In genomic region chr16:1398826-1399581, GRCh38 we compare ENCODE assay signal across 27 cellular contexts. TPM values are rescaled to one million over a fixed set of nuclear protein-coding genes. Genes with fewer than 3 reads are reported as not detected.
DNase-seq lines count a peak whose midpoint lies in the region; ATAC-seq, FAIRE-seq and TF ChIP-seq lines count a peak whose summit lies in the region.
"Had no signal": no experiment of that assay in that cellular context is flagged by ENCODE, and none has a peak within 500 bp of the region (broad histone marks: within the 10 kb centered on the region; RNA-seq: fewer than 3 reads in every experiment).

No MANE protein-coding gene starts in this region.

- peak overlapping the region; percentile 5 for H3K27ac Mint-ChIP-seq in activated CD4-positive, alpha-beta T cell treated with anti-CD3 and anti-CD28 coated beads, Interleukin-2, amount 10 ng/mL, durations not matched to agents 7 days and 5 days
- H3K27ac Mint-ChIP-seq in activated CD4-positive, alpha-beta T cell treated with anti-CD3 and anti-CD28 coated beads for 36 hours = no peak overlapping the region
- H3K27ac Mint-ChIP-seq in nephron progenitor cell = peak overlapping the region; percentile 54
- H3K27ac Mint-ChIP-seq: CD4-positive, alpha-beta T cell; HFFc6 had no signal

- H3K4me2 ChIP-seq in BLaER1 treated with 17β-estradiol and CSF1 and Interleukin-3, amounts not matched to agents 10 nM and 100 nM = peak overlapping the region in 5 of 11 experiments; percentile 24 to 56 (median 36); a peak in 9 of 22 replicates
- H3K4me2 ChIP-seq in K562 (ENCODE audit: insufficient read depth, low read length) (no peak overlapping the region), mammary epithelial cell (ENCODE audit: insufficient read depth, low read depth, low read length) (no peak overlapping the region)

- BruUV-seq in K562 (replicated peaks; lab: Mats Ljungman, UMichigan) = no TSS peak
- BruUV-seq in mammary epithelial cell (replicated peaks; lab: Mats Ljungman, UMichigan) = no TSS peak

- H3K4me1 ChIP-seq in BLaER1 treated with 17β-estradiol and CSF1 and Interleukin-3, amounts not matched to agents 10 nM and 100 nM = peaks cover 0 to 21% (median 11%) of the 10 kb centered on the region in 10 experiments; a peak in 13 of 20 replicates
- H3K4me1 ChIP-seq in K562 (replicated peaks in 1 of 2; ENCODE audit: control insufficient read depth in 2 of 2, insufficient read depth in 2 of 2, low read length in 2 of 2) (peaks cover 0 to 42% of the 10 kb centered on the region in 2 experiments; a peak in 2 of 5 replicates), vagina (no peaks in the 10 kb centered on the region), mammary epithelial cell (ENCODE audit: insufficient read depth, low read length) (no peaks in the 10 kb centered on the region)
- H3K4me1 ChIP-seq: HAP-1, Peyer's patch had no signal

- no peak overlapping the region for H3K4me3 Mint-ChIP-seq in activated CD4-positive, alpha-beta T cell treated with anti-CD3 and anti-CD28 coated beads, Interleukin-2, amount 10 ng/mL, durations not matched to agents 7 days and 5 days
- no peak overlapping the region for H3K4me3 Mint-ChIP-seq in activated CD4-positive, alpha-beta T cell treated with anti-CD3 and anti-CD28 coated beads for 36 hours
- no peak overlapping the region for H3K4me3 Mint-ChIP-seq in nephron progenitor cell
- H3K4me3 Mint-ChIP-seq: CD4-positive, alpha-beta T cell; HFFc6 had no signal

- no peaks in the 10 kb centered on the region for H3K9me3 ChIP-seq in BLaER1 treated with 17β-estradiol and CSF1 and Interleukin-3, amounts not matched to agents 10 nM and 100 nM (replicated peaks in 1 of 11)
- no peaks in the 10 kb centered on the region for H3K9me3 ChIP-seq in K562 (replicated peaks; ENCODE audit: control insufficient read depth, insufficient read depth, low read depth, low read length)
- no peaks in the 10 kb centered on the region for H3K9me3 ChIP-seq in vagina
- no peaks in the 10 kb centered on the region for H3K9me3 ChIP-seq in mammary epithelial cell (replicated peaks; ENCODE audit: insufficient read depth, low read length)
- H3K9me3 ChIP-seq: HAP-1, Peyer's patch had no signal

- H3K27me3 ChIP-seq in BLaER1 treated with 17β-estradiol and CSF1 and Interleukin-3, amounts not matched to agents 10 nM and 100 nM = no peaks in the 10 kb centered on the region
- no peaks in the 10 kb centered on the region for H3K27me3 ChIP-seq in K562 (ENCODE audit: control insufficient read depth in 2 of 2, insufficient read depth in 2 of 2, low read length in 2 of 2)
- no peaks in the 10 kb centered on the region for H3K27me3 ChIP-seq in vagina
- H3K27me3 ChIP-seq in mammary epithelial cell (ENCODE audit: insufficient read depth, low read length) = no peaks in the 10 kb centered on the region
- H3K27me3 ChIP-seq: Peyer's patch had no signal

- no peak overlapping the region for H3K27ac ChIP-seq in BLaER1 treated with 17β-estradiol and CSF1 and Interleukin-3, amounts not matched to agents 10 nM and 100 nM
- no peak overlapping the region for H3K27ac ChIP-seq in K562 (ENCODE audit: extremely low read depth, low read depth, low read length)
- H3K27ac ChIP-seq in vagina = no peak overlapping the region
- no peak overlapping the region for H3K27ac ChIP-seq in mammary epithelial cell (ENCODE audit: insufficient read depth, low read depth, low read length)
- H3K27ac ChIP-seq: GM23248, Peyer's patch had no signal

- WGBS in K562 (ENCODE audit: insufficient coverage, low coverage, missing lambda C conversion rate) = 77% methylated on average over 34 of the region's 38 CpGs
- 92% methylated on average over 22 of the region's 38 CpGs for WGBS in mammary epithelial cell (ENCODE audit: low coverage, missing lambda C conversion rate)

- H2AFZ ChIP-seq in K562 (ENCODE audit: low read depth, low read length) (no peak overlapping the region), mammary epithelial cell (ENCODE audit: low read depth, low read length) (no peak overlapping the region)
- H2AFZ ChIP-seq: GM23248 had no signal

- H3K79me2 ChIP-seq in K562 (ENCODE audit: control insufficient read depth, insufficient read depth, low read length) = no peaks in the 10 kb centered on the region
- no peaks in the 10 kb centered on the region for H3K79me2 ChIP-seq in mammary epithelial cell (ENCODE audit: insufficient read depth, low read length)

- dilution Hi-C loops in mammary epithelial cell (cut with HindIII; ENCODE audit: low sequenced_read_pairs) = loop anchor here (25.0 kb wide), 1 partner anchor 687 kb away; the partner anchor contains the start of genes ANTKMT, FBXL16 and METRN

- POLR2A ChIA-PET in activated CD4-positive, alpha-beta T cell treated with anti-CD3 and anti-CD28 coated beads, Interleukin-2, amount 10 ng/mL, durations not matched to agents 7 days and 5 days (lab: Charles Lee) = no interaction called here
- POLR2A ChIA-PET in activated CD4-positive, alpha-beta T cell treated with anti-CD3 and anti-CD28 coated beads for 36 hours (lab: Charles Lee) = no interaction called here
- POLR2A ChIA-PET in K562 (lab: Yijun Ruan, JAX) = interaction anchor here (0.7 to 1.5 kb wide), 3 partner anchors 9 to 21 kb away, joined by 3 to 4 read pairs (median 3); no protein-coding TSS in a partner anchor

- no peaks in the 10 kb centered on the region for H3K4me1 Mint-ChIP-seq in activated CD4-positive, alpha-beta T cell treated with anti-CD3 and anti-CD28 coated beads, Interleukin-2, amount 10 ng/mL, durations not matched to agents 7 days and 5 days
- no peaks in the 10 kb centered on the region for H3K4me1 Mint-ChIP-seq in activated CD4-positive, alpha-beta T cell treated with anti-CD3 and anti-CD28 coated beads for 36 hours
- H3K4me1 Mint-ChIP-seq in nephron progenitor cell = no peaks in the 10 kb centered on the region

- H3K36me3 ChIP-seq in BLaER1 treated with 17β-estradiol and CSF1 and Interleukin-3, amounts not matched to agents 10 nM and 100 nM = peaks cover 68 to 93% (median 82%) of the 10 kb centered on the region in 11 experiments
- H3K36me3 ChIP-seq in K562 (ENCODE audit: control insufficient read depth, insufficient read depth, low read length) (no peaks in the 10 kb centered on the region), vagina (peaks cover 0 to 77% of the 10 kb centered on the region in 2 donors), mammary epithelial cell (ENCODE audit: insufficient read depth, low read length) (no peaks in the 10 kb centered on the region)
- H3K36me3 ChIP-seq: HAP-1 had no signal

- no peaks in the 10 kb centered on the region for H3K9me3 Mint-ChIP-seq in activated CD4-positive, alpha-beta T cell treated with anti-CD3 and anti-CD28 coated beads, Interleukin-2, amount 10 ng/mL, durations not matched to agents 7 days and 5 days
- no peaks in the 10 kb centered on the region for H3K9me3 Mint-ChIP-seq in activated CD4-positive, alpha-beta T cell treated with anti-CD3 and anti-CD28 coated beads for 36 hours (ENCODE audit: low read depth)
- no peaks in the 10 kb centered on the region for H3K9me3 Mint-ChIP-seq in nephron progenitor cell
- H3K9me3 Mint-ChIP-seq: CD4-positive, alpha-beta T cell; HFFc6 had no signal

- H3K4me3 ChIP-seq in BLaER1 treated with 17β-estradiol and CSF1 and Interleukin-3, amounts not matched to agents 10 nM and 100 nM = no peak overlapping the region; a peak in 1 of 20 replicates
- H3K4me3 ChIP-seq in K562 (no peak overlapping the region), vagina (no peak overlapping the region), mammary epithelial cell (replicated peaks in 1 of 3; ENCODE audit: insufficient read depth in 1 of 3, low read depth in 2 of 3, low read length in 3 of 3) (no peak overlapping the region)
- H3K4me3 ChIP-seq: GM23248, HAP-1, Peyer's patch had no signal

- H3K27me3 Mint-ChIP-seq in activated CD4-positive, alpha-beta T cell treated with anti-CD3 and anti-CD28 coated beads, Interleukin-2, amount 10 ng/mL, durations not matched to agents 7 days and 5 days = no peaks in the 10 kb centered on the region
- no peaks in the 10 kb centered on the region for H3K27me3 Mint-ChIP-seq in activated CD4-positive, alpha-beta T cell treated with anti-CD3 and anti-CD28 coated beads for 36 hours
- no peaks in the 10 kb centered on the region for H3K27me3 Mint-ChIP-seq in nephron progenitor cell (ENCODE audit: low read depth, poor library complexity)
- H3K27me3 Mint-ChIP-seq: CD4-positive, alpha-beta T cell had no signal

- no peak for ATAC-seq in activated CD4-positive, alpha-beta T cell treated with anti-CD3 and anti-CD28 coated beads for 36 hours
- ATAC-seq in K562 = no peak

- peaks cover 15 to 57% (median 34%) of the 10 kb centered on the region in 11 experiments; a peak in 19 of 22 replicates for H4K20me1 ChIP-seq in BLaER1 treated with 17β-estradiol and CSF1 and Interleukin-3, amounts not matched to agents 10 nM and 100 nM
- H4K20me1 ChIP-seq in K562 (replicated peaks; ENCODE audit: control insufficient read depth, insufficient read depth, low read length) (no peaks in the 10 kb centered on the region; the same call in 1 of the 2 replicates), mammary epithelial cell (ENCODE audit: insufficient read depth, low read length) (no peaks in the 10 kb centered on the region)

- H3K9ac ChIP-seq in BLaER1 treated with 17β-estradiol and CSF1 and Interleukin-3, amounts not matched to agents 10 nM and 100 nM = peak overlapping the region in 7 of 11 experiments; percentile 12 to 71 (median 19); a peak in 6 of 22 replicates
- H3K9ac ChIP-seq in K562 (ENCODE audit: insufficient read depth in 1 of 2, low read depth in 2 of 2, low read length in 2 of 2) (peak overlapping the region in 1 of 2 experiments; percentile 64; a peak in 2 of 4 replicates), mammary epithelial cell (ENCODE audit: insufficient read depth, low read length) (no peak overlapping the region)
- H3K9ac ChIP-seq: GM23248 had no signal

- FAIRE-seq in K562 (lab: Jason Lieb, UNC) = no peak
- FAIRE-seq: HTR-8/SVneo had no signal

- in situ Hi-C loops in K562 (cut with MboI) = no loop called here
- in situ Hi-C loops in mammary epithelial cell (cut with MboI; ENCODE audit: low sequenced_read_pairs in 2 of 2) = no loop called here

- no peaks in the 10 kb centered on the region for H3K9me1 ChIP-seq in K562 (ENCODE audit: control insufficient read depth, insufficient read depth, low read length)

- TF ChIP-seq CTCF in K562 (IDR thresholded peaks at IDR 0.05 in 2 of 3, conservative IDR thresholded peaks at IDR 0.05 in 1 of 3; ENCODE audit: insufficient read depth in 2 of 3, low read depth in 1 of 3, low read length in 3 of 3) = no peak
- no peak for TF ChIP-seq CTCF in nephron progenitor cell (IDR thresholded peaks at IDR 0.05)
- no peak for TF ChIP-seq CTCF in vagina (IDR thresholded peaks at IDR 0.05)
- no peak for TF ChIP-seq CTCF in mammary epithelial cell (conservative IDR thresholded peaks at IDR 0.05 in 1 of 2, IDR thresholded peaks at IDR 0.05 in 1 of 2; ENCODE audit: extremely low read depth in 1 of 2, insufficient read depth in 1 of 2, low read depth in 1 of 2, low read length in 2 of 2)

- TF ChIP-seq RAD21 in K562 (CRISPR knock-in tag; conservative IDR thresholded peaks at IDR 0.05 in 1 of 2, IDR thresholded peaks at IDR 0.05 in 1 of 2) = no peak

- CTCF ChIA-PET in activated CD4-positive, alpha-beta T cell treated with anti-CD3 and anti-CD28 coated beads, Interleukin-2, amount 10 ng/mL, durations not matched to agents 7 days and 5 days (lab: Charles Lee) = no interaction called here
- CTCF ChIA-PET in activated CD4-positive, alpha-beta T cell treated with anti-CD3 and anti-CD28 coated beads for 36 hours (lab: Charles Lee) = no interaction called here
- CTCF ChIA-PET in K562 (lab: Yijun Ruan, JAX; ENCODE audit: low intra/inter-chr PET ratio) (interaction anchor here (0.6 kb wide), 1 partner anchor 35 kb away, joined by 3 read pairs; no protein-coding TSS in a partner anchor), mammary epithelial cell (lab: Charles Lee; ENCODE audit: low non-redundant PET) (no interaction called here)

- no peak for TF ChIP-seq EP300 in K562 (IDR thresholded peaks at IDR 0.05; ENCODE audit: low read length)

- no peak for TF ChIP-seq POLR2A in K562 (conservative IDR thresholded peaks at IDR 0.05)
- TF ChIP-seq POLR2A in vagina (IDR thresholded peaks at IDR 0.05) = no peak

- peaks cover 2% of the 10 kb centered on the region for H3K36me3 Mint-ChIP-seq in activated CD4-positive, alpha-beta T cell treated with anti-CD3 and anti-CD28 coated beads, Interleukin-2, amount 10 ng/mL, durations not matched to agents 7 days and 5 days (ENCODE audit: low read depth)
- H3K36me3 Mint-ChIP-seq in activated CD4-positive, alpha-beta T cell treated with anti-CD3 and anti-CD28 coated beads for 36 hours (ENCODE audit: low read depth) = peaks cover 3% of the 10 kb centered on the region
- H3K36me3 Mint-ChIP-seq in nephron progenitor cell (ENCODE audit: low read depth) = peaks cover 14% of the 10 kb centered on the region

- no peak for DNase-seq in activated CD4-positive, alpha-beta T cell treated with anti-CD3 and anti-CD28 coated beads, Interleukin-2, amount 10 ng/mL, durations not matched to agents 7 days and 5 days
- DNase-seq in activated CD4-positive, alpha-beta T cell treated with anti-CD3 and anti-CD28 coated beads for 36 hours = no peak
- DNase-seq in K562 (ENCODE audit: extremely low read depth in 1 of 4, low spot score in 3 of 4) = no peak
- no peak for DNase-seq in nephron progenitor cell
- DNase-seq in vagina (ENCODE audit: extremely low spot score in 2 of 2) = no peak
- no peak for DNase-seq in mammary epithelial cell
- DNase-seq in hippocampal formation (lab: John Stamatoyannopoulos, UW) = no peak
- DNase-seq: 8988T; CD4-positive, alpha-beta T cell; DMS53; GM23248; HFFc6; KG1; MM.1S; NCI-H1694; NCI-H2081; NCI-H2227 treated with DMSO at 0.1 percent for 48 hours; NCI-H526 treated with DMSO at 0.1 percent for 48 hours; Peyer's patch had no signal

- intact Hi-C loops in activated CD4-positive, alpha-beta T cell treated with anti-CD3 and anti-CD28 coated beads for 36 hours (cut with DNase I, micrococcal nuclease) = no loop called here
- intact Hi-C loops in K562 (cut with micrococcal nuclease) = no loop called here
- intact Hi-C loops in vagina (cut with DNase I) = no loop called here
- intact Hi-C loops in mammary epithelial cell (cut with micrococcal nuclease) = no loop called here

RNA-seq across cellular contexts. Expression of gene UNKL, which starts 15.5 kb away (rescaled TPM):
- 10 to 100 TPM; 31.8 to 37.9 TPM for total RNA-seq in activated CD4-positive, alpha-beta T cell treated with anti-CD3 and anti-CD28 coated beads, Interleukin-2, amount 10 ng/mL, durations not matched to agents 7 days and 5 days
- total RNA-seq in activated CD4-positive, alpha-beta T cell treated with anti-CD3 and anti-CD28 coated beads for 36 hours = 10 to 100 TPM; 31.3 to 32.8 TPM
- 87.2 and 161 TPM in 2 replicates for total RNA-seq in K562 (2011; cell fraction: chromatin; rRNA removed; ENCODE audit: low replicate concordance)
- total RNA-seq in K562 (2011; cell fraction: nucleolus; rRNA removed) = 91.9 and 116 TPM in 2 replicates
- total RNA-seq in K562 (2011; cell fraction: nucleoplasm; rRNA removed) = 69.6 and 98.9 TPM in 2 replicates
- total RNA-seq in K562 (2014; rRNA removed) (17.2 and 17.6 TPM in 2 replicates), K562 (2014; rRNA removed; fragmentation: Illumina TruSeq; extraction: Trizol) (4.2 and 4.4 TPM in 2 replicates), K562 (2015; rRNA removed; fragmentation: Illumina TruSeq; extraction: Trizol) (5.1 and 12.1 TPM in 2 replicates), K562 (2021) (22.3 and 30.2 TPM in 2 replicates), vagina (32.9 TPM), mammary epithelial cell (10 to 100 TPM in 1 of 2 donors, 1 to 10 TPM in 1; 7.0 to 10.3 TPM)
- polyA plus RNA-seq in K562 (2011; rRNA removed) (19.0 and 26.5 TPM in 2 replicates), K562 (2014; fragmentation: Illumina TruSeq; extraction: Trizol) (3.3 and 18.5 TPM in 2 replicates), K562 (2014; fragmentation: Nextera tagmentation; extraction: Ambion mirVana) (under 1 TPM; 0.37 to 0.48 TPM), K562 (2014; rRNA removed) (17.5 and 22.1 TPM in 2 replicates), mammary epithelial cell (11.2 TPM)
- polyA plus RNA-seq in K562 (2011; cell fraction: cytosol; rRNA removed) = 17.4 and 36.7 TPM in 2 replicates
- polyA plus RNA-seq in K562 (2011; cell fraction: nucleus; rRNA removed) = 121 and 141 TPM in 2 replicates
- 11.5 and 25.8 TPM in 2 replicates for polyA plus RNA-seq in K562 (2012)
- polyA minus RNA-seq in K562 (2011; rRNA and poly(A)+ RNA removed) = 3.1 and 3.6 TPM in 2 replicates
- 23.1 and 27.5 TPM in 2 replicates for polyA minus RNA-seq in K562 (2011; cell fraction: cytosol; rRNA and poly(A)+ RNA removed)
- 25.4 and 28.3 TPM in 2 replicates for polyA minus RNA-seq in K562 (2011; cell fraction: nucleus; rRNA and poly(A)+ RNA removed)
- 1.3 TPM for polyA minus RNA-seq in mammary epithelial cell

RNA-seq across cellular contexts. Expression of gene UQCC4, which starts 21.5 kb away (rescaled TPM):
- total RNA-seq in activated CD4-positive, alpha-beta T cell treated with anti-CD3 and anti-CD28 coated beads, Interleukin-2, amount 10 ng/mL, durations not matched to agents 7 days and 5 days = 10 to 100 TPM; 11.2 to 13.4 TPM
- 10 to 100 TPM; 11.9 to 15.5 TPM for total RNA-seq in activated CD4-positive, alpha-beta T cell treated with anti-CD3 and anti-CD28 coated beads for 36 hours
- total RNA-seq in K562 (2011; cell fraction: chromatin; rRNA removed; ENCODE audit: low replicate concordance) = 18.2 and 43.0 TPM in 2 replicates
- total RNA-seq in K562 (2011; cell fraction: nucleolus; rRNA removed) = 45.9 and 52.7 TPM in 2 replicates
- 35.9 and 40.4 TPM in 2 replicates for total RNA-seq in K562 (2011; cell fraction: nucleoplasm; rRNA removed)
- total RNA-seq in K562 (2014; rRNA removed) = 48.7 and 49.7 TPM in 2 replicates
- total RNA-seq in K562 (2014; rRNA removed; fragmentation: Illumina TruSeq; extraction: Trizol) = 12.3 and 15.4 TPM in 2 replicates
- 34.4 and 35.6 TPM in 2 replicates for total RNA-seq in K562 (2015; rRNA removed; fragmentation: Illumina TruSeq; extraction: Trizol)
- total RNA-seq in K562 (2021) = 31.9 and 35.3 TPM in 2 replicates
- 46.1 and 47.0 TPM in 2 replicates for polyA plus RNA-seq in K562 (2011; rRNA removed)
- 52.6 and 64.3 TPM in 2 replicates for polyA plus RNA-seq in K562 (2011; cell fraction: cytosol; rRNA removed)
- polyA plus RNA-seq in K562 (2011; cell fraction: nucleus; rRNA removed) = 44.3 and 47.3 TPM in 2 replicates
- polyA plus RNA-seq in K562 (2012) = 16.8 and 31.2 TPM in 2 replicates
- polyA plus RNA-seq in K562 (2014; fragmentation: Illumina TruSeq; extraction: Trizol) = 20.5 and 37.8 TPM in 2 replicates
- polyA plus RNA-seq in K562 (2014; fragmentation: Nextera tagmentation; extraction: Ambion mirVana) = 1 to 10 TPM; 1.3 to 3.9 TPM
- 43.9 and 50.0 TPM in 2 replicates for polyA plus RNA-seq in K562 (2014; rRNA removed)
- polyA minus RNA-seq in K562 (2011; rRNA and poly(A)+ RNA removed) = 10.9 and 12.0 TPM in 2 replicates
- 8.9 and 11.7 TPM in 2 replicates for polyA minus RNA-seq in K562 (2011; cell fraction: cytosol; rRNA and poly(A)+ RNA removed)
- 9.6 and 14.0 TPM in 2 replicates for polyA minus RNA-seq in K562 (2011; cell fraction: nucleus; rRNA and poly(A)+ RNA removed)
- 3.7 TPM for total RNA-seq in vagina
- total RNA-seq in mammary epithelial cell = 10 to 100 TPM; 11.3 to 17.8 TPM
- 27.3 TPM for polyA plus RNA-seq in mammary epithelial cell
- 3.8 TPM for polyA minus RNA-seq in mammary epithelial cell

RNA-seq across cellular contexts. Expression of gene PERCC1, which starts 31.9 kb away (rescaled TPM):
- total RNA-seq in activated CD4-positive, alpha-beta T cell treated with anti-CD3 and anti-CD28 coated beads, Interleukin-2, amount 10 ng/mL, durations not matched to agents 7 days and 5 days = not detected
- not detected for total RNA-seq in activated CD4-positive, alpha-beta T cell treated with anti-CD3 and anti-CD28 coated beads for 36 hours
- not detected in 2 replicates for total RNA-seq in K562 (2011; cell fraction: chromatin; rRNA removed; ENCODE audit: low replicate concordance)
- not detected in 2 replicates for total RNA-seq in K562 (2011; cell fraction: nucleolus; rRNA removed)
- total RNA-seq in K562 (2011; cell fraction: nucleoplasm; rRNA removed) = not detected in 2 replicates
- total RNA-seq in K562 (2014; rRNA removed) (not detected in 2 replicates), K562 (2014; rRNA removed; fragmentation: Illumina TruSeq; extraction: Trizol) (not detected in 2 replicates), K562 (2015; rRNA removed; fragmentation: Illumina TruSeq; extraction: Trizol) (not detected in 2 replicates), K562 (2021) (not detected in 2 replicates), vagina (not detected), mammary epithelial cell (under 1 TPM in 1 of 2 donors, not detected in 1; 0.33 TPM)
- polyA plus RNA-seq in K562 (2011; rRNA removed) (not detected in 2 replicates), K562 (2014; fragmentation: Illumina TruSeq; extraction: Trizol) (not detected in 2 replicates), K562 (2014; fragmentation: Nextera tagmentation; extraction: Ambion mirVana) (not detected), K562 (2014; rRNA removed) (not detected in 2 replicates), mammary epithelial cell (not detected)
- not detected in 2 replicates for polyA plus RNA-seq in K562 (2011; cell fraction: cytosol; rRNA removed)
- polyA plus RNA-seq in K562 (2011; cell fraction: nucleus; rRNA removed) = not detected in 2 replicates
- not detected in 2 replicates for polyA plus RNA-seq in K562 (2012)
- polyA minus RNA-seq in K562 (2011; rRNA and poly(A)+ RNA removed) = not detected in 2 replicates
- not detected in 2 replicates for polyA minus RNA-seq in K562 (2011; cell fraction: cytosol; rRNA and poly(A)+ RNA removed)
- not detected in 2 replicates for polyA minus RNA-seq in K562 (2011; cell fraction: nucleus; rRNA and poly(A)+ RNA removed)
- polyA minus RNA-seq in mammary epithelial cell = not detected
- total RNA-seq: Daoy, G401, GM23248, HFFc6, NCI-H460, OCI-LY7, Peyer's patch had no signal
- polyA plus RNA-seq: BJ, GM23248 had no signal

RNA-seq across cellular contexts. Expression of gene CCDC154, which starts 45.4 kb away (rescaled TPM):
- total RNA-seq in activated CD4-positive, alpha-beta T cell treated with anti-CD3 and anti-CD28 coated beads, Interleukin-2, amount 10 ng/mL, durations not matched to agents 7 days and 5 days = 1 to 10 TPM; 1.9 to 2.7 TPM
- total RNA-seq in activated CD4-positive, alpha-beta T cell treated with anti-CD3 and anti-CD28 coated beads for 36 hours = 1 to 10 TPM in 1 of 2 experiments, under 1 TPM in 1; 0.70 to 1.6 TPM
- total RNA-seq in K562 (2011; cell fraction: chromatin; rRNA removed; ENCODE audit: low replicate concordance) = 1.2 and 4.8 TPM in 2 replicates
- total RNA-seq in K562 (2011; cell fraction: nucleolus; rRNA removed) = 2.5 and 3.0 TPM in 2 replicates
- total RNA-seq in K562 (2011; cell fraction: nucleoplasm; rRNA removed) = 1.5 and 2.7 TPM in 2 replicates
- total RNA-seq in K562 (2014; rRNA removed) = 0.04 TPM in 1 of 2 replicates, not detected in the other
- total RNA-seq in K562 (2014; rRNA removed; fragmentation: Illumina TruSeq; extraction: Trizol) = not detected in 2 replicates
- total RNA-seq in K562 (2015; rRNA removed; fragmentation: Illumina TruSeq; extraction: Trizol) = 0.18 TPM in 1 of 2 replicates, not detected in the other
- 0.22 and 0.42 TPM in 2 replicates for total RNA-seq in K562 (2021)
- 0.15 and 0.19 TPM in 2 replicates for polyA plus RNA-seq in K562 (2011; rRNA removed)
- 0.04 TPM in 1 of 2 replicates, not detected in the other for polyA plus RNA-seq in K562 (2011; cell fraction: cytosol; rRNA removed)
- polyA plus RNA-seq in K562 (2011; cell fraction: nucleus; rRNA removed) = 1.1 and 2.4 TPM in 2 replicates
- 0.39 and 4.2 TPM in 2 replicates for polyA plus RNA-seq in K562 (2012)
- not detected in 2 replicates for polyA plus RNA-seq in K562 (2014; fragmentation: Illumina TruSeq; extraction: Trizol)
- polyA plus RNA-seq in K562 (2014; fragmentation: Nextera tagmentation; extraction: Ambion mirVana) = not detected
- polyA plus RNA-seq in K562 (2014; rRNA removed) = 0.03 and 1.4 TPM in 2 replicates
- not detected in 2 replicates for polyA minus RNA-seq in K562 (2011; rRNA and poly(A)+ RNA removed)
- polyA minus RNA-seq in K562 (2011; cell fraction: cytosol; rRNA and poly(A)+ RNA removed) = not detected in 2 replicates
- 0.33 and 0.54 TPM in 2 replicates for polyA minus RNA-seq in K562 (2011; cell fraction: nucleus; rRNA and poly(A)+ RNA removed)
- total RNA-seq in vagina = not detected
- under 1 TPM; 0.17 to 0.45 TPM for total RNA-seq in mammary epithelial cell
- polyA plus RNA-seq in mammary epithelial cell = not detected
- not detected for polyA minus RNA-seq in mammary epithelial cell
- total RNA-seq: Daoy, GM23248 had no signal

RNA-seq across cellular contexts. Expression of gene GNPTG, which starts 47.3 kb away (rescaled TPM):
- total RNA-seq in activated CD4-positive, alpha-beta T cell treated with anti-CD3 and anti-CD28 coated beads, Interleukin-2, amount 10 ng/mL, durations not matched to agents 7 days and 5 days = 10 to 100 TPM; 34.3 to 36.9 TPM
- 10 to 100 TPM; 16.3 to 17.4 TPM for total RNA-seq in activated CD4-positive, alpha-beta T cell treated with anti-CD3 and anti-CD28 coated beads for 36 hours
- total RNA-seq in K562 (2011; cell fraction: chromatin; rRNA removed; ENCODE audit: low replicate concordance) = 42.1 and 68.9 TPM in 2 replicates
- total RNA-seq in K562 (2011; cell fraction: nucleolus; rRNA removed) = 52.6 and 53.5 TPM in 2 replicates
- total RNA-seq in K562 (2011; cell fraction: nucleoplasm; rRNA removed) = 51.0 and 57.1 TPM in 2 replicates
- total RNA-seq in K562 (2014; rRNA removed) = 22.3 and 24.0 TPM in 2 replicates
- 4.7 and 6.1 TPM in 2 replicates for total RNA-seq in K562 (2014; rRNA removed; fragmentation: Illumina TruSeq; extraction: Trizol)
- total RNA-seq in K562 (2015; rRNA removed; fragmentation: Illumina TruSeq; extraction: Trizol) = 13.6 and 13.9 TPM in 2 replicates
- 19.9 and 22.2 TPM in 2 replicates for total RNA-seq in K562 (2021)
- polyA plus RNA-seq in K562 (2011; rRNA removed) = 18.6 and 20.7 TPM in 2 replicates
- polyA plus RNA-seq in K562 (2011; cell fraction: cytosol; rRNA removed) = 20.9 and 40.1 TPM in 2 replicates
- 55.5 and 97.5 TPM in 2 replicates for polyA plus RNA-seq in K562 (2011; cell fraction: nucleus; rRNA removed)
- 18.3 and 26.9 TPM in 2 replicates for polyA plus RNA-seq in K562 (2012)
- polyA plus RNA-seq in K562 (2014; fragmentation: Illumina TruSeq; extraction: Trizol) = 9.0 and 13.6 TPM in 2 replicates
- 1 to 10 TPM in 1 of 2 experiments, under 1 TPM in 1; 0.69 to 1.0 TPM for polyA plus RNA-seq in K562 (2014; fragmentation: Nextera tagmentation; extraction: Ambion mirVana)
- 31.5 and 33.3 TPM in 2 replicates for polyA plus RNA-seq in K562 (2014; rRNA removed)
- polyA minus RNA-seq in K562 (2011; rRNA and poly(A)+ RNA removed) = 1.6 and 5.7 TPM in 2 replicates
- 7.7 and 10.3 TPM in 2 replicates for polyA minus RNA-seq in K562 (2011; cell fraction: cytosol; rRNA and poly(A)+ RNA removed)
- polyA minus RNA-seq in K562 (2011; cell fraction: nucleus; rRNA and poly(A)+ RNA removed) = 11.7 and 13.1 TPM in 2 replicates
- total RNA-seq in vagina = 63.3 TPM
- 10 to 100 TPM; 33.3 to 34.8 TPM for total RNA-seq in mammary epithelial cell
- polyA plus RNA-seq in mammary epithelial cell = 37.2 TPM
- polyA minus RNA-seq in mammary epithelial cell = 16.2 TPM
